Comparison of ENCODE assay signal across 20 cellular contexts in genomic region chr1:207134550-207134949, GRCh38. TPM values are rescaled to one million over a fixed set of nuclear protein-coding genes. Genes with fewer than 3 reads are reported as not detected.
A peak's percentile ranks its signal among the peaks of the same experiment; 100 is the strongest.
DNase-seq lines count a peak whose midpoint lies in the region; ATAC-seq, FAIRE-seq and TF ChIP-seq lines count a peak whose summit lies in the region.
"Had no signal": no experiment of that assay in that cellular context is flagged by ENCODE, and none has a peak within 500 bp of the region (broad histone marks: within the 10 kb centered on the region; RNA-seq: fewer than 3 reads in every experiment).

No MANE protein-coding gene starts in this region.

- peaks cover 0 to 9% (median 5%) of the 10 kb centered on the region in 5 donors for H3K36me3 Mint-ChIP-seq in naive thymus-derived CD4-positive, alpha-beta T cell

- H3K27me3 Mint-ChIP-seq in naive thymus-derived CD4-positive, alpha-beta T cell = peaks cover 0 to 3% (median 0%) of the 10 kb centered on the region in 5 donors

- TF ChIP-seq CTCF in HL-60 (IDR thresholded peaks at IDR 0.05; ENCODE audit: insufficient read depth, low read length) = no peak
- no peak for TF ChIP-seq CTCF in pancreas (IDR thresholded peaks at IDR 0.05)

- H3K27ac ChIP-seq in HL-60 (replicated peaks) (peak overlapping the region; percentile 17), pancreas (no peak overlapping the region)
- no peak overlapping the region for H3K27ac ChIP-seq in naive thymus-derived CD4-positive, alpha-beta T cell (ENCODE audit: low read depth, low read length)
- H3K27ac ChIP-seq: SK-N-MC had no signal

- peak; percentile 37 to 49 for DNase-seq in HL-60 (ENCODE audit: low read depth in 1 of 2, low spot score in 1 of 2)
- peak; percentile 70 for DNase-seq in MV-4-11 (lab: John Stamatoyannopoulos, UW)
- peak; percentile 93 for DNase-seq in SKM-1 treated with dmso at 0.1 percent for 144 hours (lab: John Stamatoyannopoulos, UW; ENCODE audit: unreplicated experiment)
- no peak for DNase-seq in naive thymus-derived CD4-positive, alpha-beta T cell
- DNase-seq in pancreas = no peak
- DNase-seq in NCI-H1694 (lab: John Stamatoyannopoulos, UW) = no peak
- DNase-seq in kidney tubule cell (ENCODE audit: low spot score) = no peak
- DNase-seq: DMS79, NCI-H1930, NCI-H2171 treated with DMSO at 0.1 percent for 48 hours, NCI-H510A had no signal

- no peak overlapping the region for H3K27ac Mint-ChIP-seq in naive thymus-derived CD4-positive, alpha-beta T cell
- H3K27ac Mint-ChIP-seq: IgD-negative memory B cell; T-helper 1 cell treated with Interleukin-12 subunit alpha and Interleukin-12 subunit beta and Interleukin-4 antibody, amounts not matched to agents 30 μg/mL and 1 μg/mL, for 36 hours had no signal

- no peaks in the 10 kb centered on the region for H3K36me3 ChIP-seq in naive thymus-derived CD4-positive, alpha-beta T cell (ENCODE audit: control insufficient read depth in 2 of 3, insufficient read depth in 3 of 3, low read length in 3 of 3)
- no peaks in the 10 kb centered on the region for H3K36me3 ChIP-seq in pancreas
- H3K36me3 ChIP-seq: BLaER1 treated with 17β-estradiol and CSF1 and Interleukin-3, amounts not matched to agents 10 nM and 100 nM had no signal

- H3K4me3 Mint-ChIP-seq in naive thymus-derived CD4-positive, alpha-beta T cell = no peak overlapping the region
- H3K4me3 Mint-ChIP-seq: IgD-negative memory B cell; T-helper 1 cell treated with Interleukin-12 subunit alpha and Interleukin-12 subunit beta and Interleukin-4 antibody, amounts not matched to agents 30 μg/mL and 1 μg/mL, for 36 hours had no signal

- no peak overlapping the region for H3K4me3 ChIP-seq in HL-60 (replicated peaks; ENCODE audit: insufficient read depth, low read length)
- no peak overlapping the region for H3K4me3 ChIP-seq in naive thymus-derived CD4-positive, alpha-beta T cell (ENCODE audit: low read length)
- H3K4me3 ChIP-seq in pancreas = no peak overlapping the region
- H3K4me3 ChIP-seq: BLaER1 treated with 17β-estradiol and CSF1 and Interleukin-3, amounts not matched to agents 10 nM and 100 nM; SK-N-MC had no signal

- no peaks in the 10 kb centered on the region for H3K4me1 ChIP-seq in naive thymus-derived CD4-positive, alpha-beta T cell (ENCODE audit: control insufficient read depth in 2 of 2, insufficient read depth in 2 of 2, low read length in 2 of 2)
- H3K4me1 ChIP-seq in pancreas = no peaks in the 10 kb centered on the region

- intact Hi-C loops in naive thymus-derived CD4-positive, alpha-beta T cell (cut with micrococcal nuclease) = no loop called here
- intact Hi-C loops in pancreas (cut with DNase I) = no loop called here

- no peaks in the 10 kb centered on the region for H3K27me3 ChIP-seq in HL-60 (ENCODE audit: insufficient read depth, poor library complexity, severe bottlenecking)
- no peaks in the 10 kb centered on the region for H3K27me3 ChIP-seq in naive thymus-derived CD4-positive, alpha-beta T cell (ENCODE audit: control insufficient read depth in 2 of 2, insufficient read depth in 2 of 2, low read length in 2 of 2)
- H3K27me3 ChIP-seq in pancreas = no peaks in the 10 kb centered on the region
- H3K27me3 ChIP-seq: BLaER1 treated with 17β-estradiol and CSF1 and Interleukin-3, amounts not matched to agents 10 nM and 100 nM had no signal

- ATAC-seq in naive thymus-derived CD4-positive, alpha-beta T cell = peak; percentile 14
- no peak for ATAC-seq in pancreas
- ATAC-seq: HCT116 had no signal

- no peaks in the 10 kb centered on the region for H3K9me3 ChIP-seq in naive thymus-derived CD4-positive, alpha-beta T cell (ENCODE audit: control insufficient read depth in 2 of 3, low read length in 3 of 3)
- no peaks in the 10 kb centered on the region for H3K9me3 ChIP-seq in pancreas

- no peaks in the 10 kb centered on the region for H3K4me1 Mint-ChIP-seq in naive thymus-derived CD4-positive, alpha-beta T cell

- POLR2A ChIA-PET in naive thymus-derived CD4-positive, alpha-beta T cell (lab: Charles Lee) = no interaction called here

- CTCF ChIA-PET in naive thymus-derived CD4-positive, alpha-beta T cell (lab: Charles Lee) = no interaction called here

- FAIRE-seq in pancreas (lab: Jason Lieb, UNC) = no peak
- FAIRE-seq: GM12891 had no signal

- WGBS in pancreas, 2 donors = 94 to 95% methylated on average over 3 of the region's 3 CpGs

- H3K9me3 Mint-ChIP-seq in naive thymus-derived CD4-positive, alpha-beta T cell = peaks cover 5 to 22% (median 12%) of the 10 kb centered on the region in 11 donors

RNA-seq across cellular contexts. Expression of gene C4BPA, which starts 30.5 kb away (rescaled TPM):
- not detected for total RNA-seq in naive thymus-derived CD4-positive, alpha-beta T cell
- polyA plus RNA-seq in naive thymus-derived CD4-positive, alpha-beta T cell = not detected
- total RNA-seq in pancreas = 10 to 100 TPM in 1 of 6 donors, 1 to 10 TPM in 5; 1.4 to 15.4 (median 7.7) TPM
- polyA plus RNA-seq in pancreas = 10 to 100 TPM in 1 of 2 donors, 1 to 10 TPM in 1; 7.2 to 11.9 TPM
- total RNA-seq: G401, HT1080 had no signal
- polyA plus RNA-seq: AG04450, IgD-negative memory B cell had no signal

RNA-seq across cellular contexts. Expression of gene C4BPB, which starts 45.9 kb away (rescaled TPM):
- 1 to 10 TPM; 1.2 to 4.9 (median 3.1) TPM for total RNA-seq in naive thymus-derived CD4-positive, alpha-beta T cell
- polyA plus RNA-seq in naive thymus-derived CD4-positive, alpha-beta T cell = under 1 TPM; 0.45 to 0.60 TPM
- 1 to 10 TPM; 1.6 to 6.3 (median 3.1) TPM for total RNA-seq in pancreas
- 10 to 100 TPM in 1 of 2 donors, 1 to 10 TPM in 1; 7.0 to 34.1 TPM for polyA plus RNA-seq in pancreas
- total RNA-seq: G401, HT1080 had no signal
- polyA plus RNA-seq: AG04450, IgD-negative memory B cell had no signal

Comparison
In these comparisons a context has a peak if more than half of its experiments do, and no peak if none do; other contexts are left out.
1. DNase-seq: peak in HL-60 (2 of 2), MV-4-11 (single experiment) and SKM-1 treated with dmso at 0.1 percent for 144 hours (single experiment); none in naive thymus-derived CD4-positive, alpha-beta T cell (0 of 9), pancreas (0 of 6), NCI-H1694 (single experiment) and kidney tubule cell (single experiment).